9 cellular contexts compared by ENCODE assay signal in the genomic region with DNA sequence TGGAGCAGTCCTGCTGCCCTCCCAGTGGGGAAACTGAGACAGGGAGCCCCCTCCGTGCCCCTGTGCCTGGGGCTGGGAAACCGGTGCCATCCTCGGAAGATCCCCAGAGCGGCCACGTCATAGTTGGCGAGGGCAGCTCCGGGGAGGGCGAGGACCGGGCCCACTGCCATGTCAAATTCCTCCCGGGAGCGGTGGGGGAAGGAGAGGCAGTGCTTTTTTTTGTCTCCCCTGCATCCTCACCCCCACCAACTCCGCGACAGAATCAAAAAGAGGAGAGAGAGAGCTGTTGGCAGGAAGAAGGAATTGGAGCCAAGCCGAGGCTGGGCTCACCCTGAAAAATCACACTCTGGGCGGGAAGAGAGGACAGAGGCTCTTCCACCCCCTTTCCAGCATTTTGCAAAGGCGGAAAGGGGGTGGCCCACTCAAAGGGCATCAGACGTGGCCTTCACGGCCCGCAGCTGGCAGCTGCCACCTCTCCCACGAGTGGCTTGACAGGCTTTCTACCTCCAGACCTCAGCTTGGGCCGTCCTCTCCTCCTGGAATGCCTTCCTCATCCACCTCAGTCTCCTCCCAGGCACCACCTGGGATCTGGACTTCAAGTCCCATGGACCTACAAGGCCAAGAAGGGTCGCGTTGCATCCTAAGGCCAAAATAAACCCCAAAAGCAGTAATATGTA. TPM values are rescaled to one million over a fixed set of nuclear protein-coding genes. Genes with fewer than 3 reads are reported as not detected.
DNase-seq lines count a peak whose midpoint lies in the region; ATAC-seq and TF ChIP-seq lines count a peak whose summit lies in the region.
"Had no signal": no experiment of that assay in that cellular context is flagged by ENCODE, and none has a peak within 500 bp of the region (broad histone marks: within the 10 kb centered on the region; RNA-seq: fewer than 3 reads in every experiment).

No MANE protein-coding gene starts in this region.

- H3K4me3 Mint-ChIP-seq in HFFc6 (peak overlapping the region; percentile 66), glutamatergic neuron (ENCODE audit: unreplicated experiment) (no peak overlapping the region), Calu3 (ENCODE audit: low read depth, unreplicated experiment) (no peak overlapping the region)
- H3K4me3 Mint-ChIP-seq: activated CD4-positive, alpha-beta T cell treated with anti-CD3 and anti-CD28 coated beads, Interleukin-2, amount 10 ng/mL, durations not matched to agents 24 days and 14 days had no signal

- H3K36me3 Mint-ChIP-seq in HFFc6 (ENCODE audit: low read depth): no peaks in the 10 kb centered on the region
- H3K36me3 Mint-ChIP-seq in glutamatergic neuron (ENCODE audit: unreplicated experiment): no peaks in the 10 kb centered on the region
- no peaks in the 10 kb centered on the region for H3K36me3 Mint-ChIP-seq in Calu3 (ENCODE audit: insufficient read depth, unreplicated experiment)

- ATAC-seq in HG03571 (IDR thresholded peaks at IDR 0.05; ENCODE audit: unreplicated experiment): no peak

- TF ChIP-seq CTCF in HFFc6 (IDR thresholded peaks at IDR 0.05) (no peak), breast epithelium (IDR thresholded peaks at IDR 0.05) (no peak), stomach (IDR thresholded peaks at IDR 0.05) (no peak), glutamatergic neuron (IDR thresholded peaks at IDR 0.05; ENCODE audit: partially characterized antibody, unreplicated experiment) (no peak), Calu3 (IDR thresholded peaks at IDR 0.05; ENCODE audit: unreplicated experiment) (no peak)

- H3K27me3 Mint-ChIP-seq in HFFc6 (ENCODE audit: insufficient read depth) (no peaks in the 10 kb centered on the region; the same call in none of the 2 replicates), glutamatergic neuron (ENCODE audit: unreplicated experiment) (peaks cover 14% of the 10 kb centered on the region), Calu3 (ENCODE audit: unreplicated experiment) (no peaks in the 10 kb centered on the region)
- H3K27me3 Mint-ChIP-seq: activated CD4-positive, alpha-beta T cell treated with anti-CD3 and anti-CD28 coated beads, Interleukin-2, amount 10 ng/mL, durations not matched to agents 24 days and 14 days had no signal

- no peaks in the 10 kb centered on the region for H3K9me3 Mint-ChIP-seq in HFFc6
- peaks cover 3% of the 10 kb centered on the region for H3K9me3 Mint-ChIP-seq in glutamatergic neuron (ENCODE audit: unreplicated experiment)
- no peaks in the 10 kb centered on the region for H3K9me3 Mint-ChIP-seq in Calu3 (ENCODE audit: low read depth, unreplicated experiment)
- H3K9me3 Mint-ChIP-seq: activated CD4-positive, alpha-beta T cell treated with anti-CD3 and anti-CD28 coated beads, Interleukin-2, amount 10 ng/mL, durations not matched to agents 24 days and 14 days had no signal

- peak overlapping the region; percentile 5 to 60 (median 20) for H3K4me3 ChIP-seq in breast epithelium
- H3K4me3 ChIP-seq in stomach: peak overlapping the region in 2 of 4 donors; percentile 2 to 9

- DNase-seq in HFFc6 (peak; percentile 64), breast epithelium (ENCODE audit: low spot score in 2 of 2) (peak; percentile 84 to 87), inferior parietal cortex (ENCODE audit: extremely low spot score) (peak; percentile 75), stomach (peak; percentile 83), glutamatergic neuron (no peak), Calu3 (no peak)
- no peak for DNase-seq in stimulated activated CD4-positive, alpha-beta T cell treated with anti-CD3 and anti-CD28 coated beads, Interleukin-2, amount 100 ng/mL, for 48 hours
- DNase-seq: activated CD4-positive, alpha-beta T cell treated with anti-CD3 and anti-CD28 coated beads, Interleukin-2, amount 10 ng/mL, durations not matched to agents 24 days and 14 days had no signal

- H3K4me1 ChIP-seq in breast epithelium: peaks cover 12 to 22% of the 10 kb centered on the region in 2 donors
- H3K4me1 ChIP-seq in stomach: peaks cover 28 to 82% (median 66%) of the 10 kb centered on the region in 4 donors

- no peaks in the 10 kb centered on the region for H3K36me3 ChIP-seq in breast epithelium
- H3K36me3 ChIP-seq in stomach: no peaks in the 10 kb centered on the region

- H3K27ac ChIP-seq in breast epithelium (peak overlapping the region; percentile 96 to 97), stomach (peak overlapping the region; percentile 83 to 97 (median 87))

- 16 to 24% (median 20%) methylated on average over 19 to 23 of the region's 23 CpGs for WGBS in stomach, 5 donors

- CTCF ChIA-PET in Calu3 (lab: Charles Lee): interaction anchor here (0.9 kb wide), 1 partner anchor 139 kb away, joined by 3 read pairs; no protein-coding TSS in a partner anchor

- no TSS peak for BruUV-seq in Calu3 (replicated peaks; lab: Mats Ljungman, UMichigan)

- peak; percentile 51 for TF ChIP-seq EP300 in stomach (IDR thresholded peaks at IDR 0.05)

- peak overlapping the region; percentile 67 for H3K27ac Mint-ChIP-seq in HFFc6
- H3K27ac Mint-ChIP-seq in glutamatergic neuron (ENCODE audit: unreplicated experiment): no peak overlapping the region
- no peak overlapping the region for H3K27ac Mint-ChIP-seq in Calu3 (ENCODE audit: unreplicated experiment)
- H3K27ac Mint-ChIP-seq: activated CD4-positive, alpha-beta T cell treated with anti-CD3 and anti-CD28 coated beads, Interleukin-2, amount 10 ng/mL, durations not matched to agents 24 days and 14 days had no signal

- H3K4me1 Mint-ChIP-seq in HFFc6 (ENCODE audit: low read depth) (peaks cover 20% of the 10 kb centered on the region), glutamatergic neuron (ENCODE audit: low read depth, unreplicated experiment) (no peaks in the 10 kb centered on the region), Calu3 (ENCODE audit: low read depth, unreplicated experiment) (no peaks in the 10 kb centered on the region)
- H3K4me1 Mint-ChIP-seq: activated CD4-positive, alpha-beta T cell treated with anti-CD3 and anti-CD28 coated beads, Interleukin-2, amount 10 ng/mL, durations not matched to agents 24 days and 14 days had no signal

- intact Hi-C loops in breast epithelium (cut with DNase I; ENCODE audit: low total_unique reads): no loop called here
- intact Hi-C loops in stomach (cut with DNase I; ENCODE audit: low total_unique reads): no loop called here
- intact Hi-C loops in Calu3 (cut with micrococcal nuclease; ENCODE audit: unreplicated experiment): no loop called here

- no peaks in the 10 kb centered on the region for H3K27me3 ChIP-seq in breast epithelium
- H3K27me3 ChIP-seq in stomach: no peaks in the 10 kb centered on the region

- H3K9me3 ChIP-seq in breast epithelium (no peaks in the 10 kb centered on the region), stomach (no peaks in the 10 kb centered on the region)

- TF ChIP-seq POLR2A in breast epithelium (IDR thresholded peaks at IDR 0.05) (no peak), stomach (IDR thresholded peaks at IDR 0.05) (no peak)

RNA-seq across cellular contexts. Expression of gene NFIC, which starts 19.6 kb away (rescaled TPM):
- total RNA-seq in HFFc6 (2021; fragmentation: NEBNext Ultra II Directional; extraction: Animal tissue kit (Norgen Biotek cat#: 25700)): 100 to 1,000 TPM; 186 to 219 (median 211) TPM
- 10 to 100 TPM; 48.9 to 97.8 (median 73.1) TPM for total RNA-seq in breast epithelium
- total RNA-seq in stomach: 100 to 1,000 TPM in 2 of 5 donors, 10 to 100 TPM in 3; 32.3 to 251 (median 94.2) TPM
- 10 to 100 TPM; 16.7 to 61.5 (median 34.2) TPM for polyA plus RNA-seq in stomach
- total RNA-seq in glutamatergic neuron (ENCODE audit: unreplicated experiment): 2.0 TPM
- total RNA-seq in Calu3 (2022): 56.3 and 60.5 TPM in 2 replicates

Comparison
In these comparisons a context has a peak if more than half of its experiments do, and no peak if none do; other contexts are left out.
1. DNase-seq: peak in HFFc6 (single experiment), breast epithelium (2 of 2), inferior parietal cortex (single experiment) and stomach (single experiment); none in glutamatergic neuron (single experiment), stimulated activated CD4-positive, alpha-beta T cell treated with anti-CD3 and anti-CD28 coated beads, Interleukin-2, amount 100 ng/mL, for 48 hours (0 of 2) and Calu3 (single experiment).
2. RNA of gene NFIC, which starts 19.6 kb away (total RNA-seq): 186 to 219 TPM in HFFc6, 32.3 to 251 TPM in stomach, 48.9 to 97.8 TPM in breast epithelium and 56.3 to 60.5 TPM in Calu3; 2.0 TPM in glutamatergic neuron (single experiment); every median in the first group is over 10 times any median in the second.